In the genomic region with DNA sequence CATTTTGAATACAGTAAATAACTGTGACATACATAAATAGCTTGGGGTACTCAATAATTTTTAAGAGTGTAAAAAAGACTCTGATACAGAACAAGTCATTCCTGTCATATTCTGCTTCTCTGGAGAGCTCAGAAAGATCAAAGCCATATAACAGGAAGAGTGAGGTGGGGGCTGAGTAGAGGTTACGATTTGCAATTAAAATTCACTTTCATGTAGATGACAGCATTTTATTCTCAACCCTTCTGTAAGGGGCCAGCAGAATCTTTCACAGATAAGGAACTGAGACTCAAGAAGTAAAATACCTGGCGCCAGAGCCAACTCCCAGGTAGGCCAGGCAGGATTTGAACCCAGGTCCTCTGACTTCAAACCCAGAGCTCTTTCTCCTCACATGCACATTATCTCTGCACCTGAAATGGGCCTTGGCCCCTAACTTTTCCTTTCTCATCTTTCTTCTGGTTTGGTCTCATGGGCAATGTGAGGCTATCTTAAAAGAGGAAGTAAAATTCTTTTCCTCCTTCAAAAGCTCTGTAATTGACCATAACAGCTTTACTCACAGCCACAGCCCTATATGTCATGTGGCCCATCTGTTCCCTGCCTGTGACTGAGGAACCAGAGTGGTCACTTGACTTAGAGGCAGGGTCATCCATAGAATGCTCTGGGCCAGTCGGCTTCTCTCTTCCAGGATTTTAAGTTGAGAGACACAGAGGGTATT, we compare ENCODE assay signal across 16 cellular contexts.
DNase-seq lines count a peak whose midpoint lies in the region; ATAC-seq, FAIRE-seq and TF ChIP-seq lines count a peak whose summit lies in the region.
"Had no signal": no experiment of that assay in that cellular context is flagged by ENCODE, and none has a peak within 500 bp of the region (broad histone marks: within the 10 kb centered on the region; RNA-seq: fewer than 3 reads in every experiment).

No MANE protein-coding gene starts in this region.

- peaks cover 12% of the 10 kb centered on the region for H3K4me1 ChIP-seq in OCI-LY3 (ENCODE audit: low read length)
- H3K4me1 ChIP-seq in right atrium auricular region, result peaks cover 0 to 13% of the 10 kb centered on the region in 2 donors
- H3K4me1 ChIP-seq in osteoblast (ENCODE audit: insufficient read depth, low read length), result no peaks in the 10 kb centered on the region
- H3K4me1 ChIP-seq: adrenal gland, stomach had no signal

- TF ChIP-seq CTCF in OCI-LY3 (IDR thresholded peaks at IDR 0.05; ENCODE audit: low read depth, low read length) (no peak), right atrium auricular region (IDR thresholded peaks at IDR 0.05) (no peak), osteoblast (IDR thresholded peaks at IDR 0.05; ENCODE audit: extremely low read depth, low read depth, low read length) (no peak)

- DNase-seq in putamen (ENCODE audit: low spot score), result peak; percentile 23
- DNase-seq in RCC 7860 (ENCODE audit: low spot score), result no peak
- no peak for DNase-seq in right atrium auricular region (ENCODE audit: low spot score)
- DNase-seq in osteoblast (ENCODE audit: insufficient read length, low spot score, missing footprints), result no peak
- DNase-seq: CD4-positive, CD25-positive, alpha-beta regulatory T cell; NCI-H1092 treated with DMSO at 0.1 percent for 48 hours; NCI-H446 treated with DMSO at 0.1 percent for 48 hours; retina; stomach had no signal

- H3K27ac ChIP-seq in OCI-LY3 (ENCODE audit: low read length) (no peak overlapping the region), right atrium auricular region (no peak overlapping the region), osteoblast (ENCODE audit: low read depth, low read length) (no peak overlapping the region)
- H3K27ac ChIP-seq: adrenal gland, HL-60, stomach had no signal

- H3K27me3 ChIP-seq in OCI-LY3 (ENCODE audit: low read depth, low read length) (no peaks in the 10 kb centered on the region), right atrium auricular region (no peaks in the 10 kb centered on the region), osteoblast (ENCODE audit: insufficient read depth, low read length) (peaks cover 7% of the 10 kb centered on the region)
- H3K27me3 ChIP-seq: adrenal gland had no signal

- H3K79me2 ChIP-seq in OCI-LY3 (ENCODE audit: low read length) (no peaks in the 10 kb centered on the region), osteoblast (ENCODE audit: insufficient read depth, low read length) (no peaks in the 10 kb centered on the region)

- H3K9ac ChIP-seq in OCI-LY3 (ENCODE audit: low read length), result no peak overlapping the region

- H3K4me2 ChIP-seq in OCI-LY3 (ENCODE audit: low read length) (peak overlapping the region; percentile 9; the same call in 1 of the 2 replicates), osteoblast (ENCODE audit: insufficient read depth, low read length) (no peak overlapping the region)

- no peaks in the 10 kb centered on the region for H3K36me3 ChIP-seq in OCI-LY3 (replicated peaks; ENCODE audit: low read depth, low read length)
- H3K36me3 ChIP-seq in right atrium auricular region, result no peaks in the 10 kb centered on the region
- no peaks in the 10 kb centered on the region for H3K36me3 ChIP-seq in osteoblast (ENCODE audit: insufficient read depth, low read length)
- H3K36me3 ChIP-seq: adrenal gland, stomach had no signal

- H3K4me3 ChIP-seq in OCI-LY3 (ENCODE audit: low read length) (no peak overlapping the region), right atrium auricular region (no peak overlapping the region), osteoblast (ENCODE audit: insufficient read depth, low read length) (no peak overlapping the region)
- H3K4me3 ChIP-seq: adrenal gland, stomach had no signal

- H3K9me3 ChIP-seq in OCI-LY3 (ENCODE audit: insufficient read depth, low read length) (no peaks in the 10 kb centered on the region), right atrium auricular region (no peaks in the 10 kb centered on the region), osteoblast (ENCODE audit: low read depth, low read length) (no peaks in the 10 kb centered on the region)
- H3K9me3 ChIP-seq: adrenal gland had no signal

- H2AFZ ChIP-seq in OCI-LY3 (ENCODE audit: low read depth, low read length) (no peak overlapping the region), osteoblast (ENCODE audit: low read length) (no peak overlapping the region)

- no peaks in the 10 kb centered on the region for H4K20me1 ChIP-seq in OCI-LY3 (ENCODE audit: insufficient read depth, low read length)
- no peaks in the 10 kb centered on the region for H4K20me1 ChIP-seq in osteoblast (ENCODE audit: insufficient read depth, low read length)

- ATAC-seq in GM18508 (IDR thresholded peaks at IDR 0.05; ENCODE audit: insufficient read depth, unreplicated experiment) (peak; percentile 54), HG02938 (IDR thresholded peaks at IDR 0.05; ENCODE audit: unreplicated experiment) (peak; percentile 67), HG02610 (IDR thresholded peaks at IDR 0.05; ENCODE audit: unreplicated experiment) (no peak)

- no peak for FAIRE-seq in RCC 7860 (lab: Jason Lieb, UNC)
- FAIRE-seq: GM19239 had no signal
